In the genomic region with DNA sequence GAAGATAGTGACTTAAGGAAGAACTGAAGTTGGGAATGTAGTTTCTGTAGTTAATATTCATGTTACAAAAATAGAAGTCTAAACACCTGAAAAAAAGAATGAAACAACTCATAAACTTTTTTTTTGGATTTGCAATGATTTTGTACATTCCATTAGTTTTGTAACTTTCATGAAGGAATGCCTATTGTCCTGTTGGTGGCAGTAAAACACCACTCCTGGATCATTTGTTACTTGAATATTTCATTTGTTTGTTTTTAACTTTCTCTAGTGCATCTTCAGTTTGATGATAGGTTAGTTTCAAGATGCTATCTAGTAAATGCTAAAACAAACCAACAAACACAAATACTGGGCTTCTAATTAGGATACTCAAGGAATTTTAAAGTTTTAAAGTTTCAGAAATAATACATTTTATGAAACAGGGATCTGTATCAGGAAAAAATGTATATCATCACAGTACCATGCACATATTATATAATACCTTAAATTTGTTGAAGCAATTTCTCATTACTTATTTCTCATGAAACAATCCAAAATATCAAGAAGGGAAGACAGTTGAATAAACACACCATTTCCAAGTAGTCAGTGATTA, we compare ENCODE assay signal across 7 cellular contexts.
DNase-seq lines count a peak whose midpoint lies in the region; ATAC-seq and TF ChIP-seq lines count a peak whose summit lies in the region.

No MANE protein-coding gene starts in this region.

- no peaks in the 10 kb centered on the region for H3K36me3 Mint-ChIP-seq in neural crest cell (ENCODE audit: low read depth)

- H3K9me3 Mint-ChIP-seq in neural crest cell, result no peaks in the 10 kb centered on the region

- ATAC-seq in GM19452 (IDR thresholded peaks at IDR 0.05; ENCODE audit: unreplicated experiment) (no peak), GM18867 (IDR thresholded peaks at IDR 0.05; ENCODE audit: unreplicated experiment) (no peak)

- no peak overlapping the region for H3K27ac Mint-ChIP-seq in neural crest cell (ENCODE audit: unreplicated experiment)

- H3K4me3 Mint-ChIP-seq in neural crest cell, result no peak overlapping the region

- no peaks in the 10 kb centered on the region for H3K27me3 Mint-ChIP-seq in neural crest cell (ENCODE audit: low read depth)

- DNase-seq in G401 (ENCODE audit: low spot score) (peak; percentile 81), SHP77 (lab: John Stamatoyannopoulos, UW) (peak; percentile 25 to 59), erythroblast (lab: John Stamatoyannopoulos, UW) (peak; percentile 61 to 62), neural crest cell (ENCODE audit: low read depth, low spot score) (no peak)

- no peaks in the 10 kb centered on the region for H3K4me1 Mint-ChIP-seq in neural crest cell

- in situ Hi-C loops in G401 (cut with HindIII; ENCODE audit: low sequenced_read_pairs), result no loop called here

- TF ChIP-seq POLR2A in erythroblast (IDR thresholded peaks at IDR 0.05; ENCODE audit: low read length), result no peak

- peak; percentile 86 for TF ChIP-seq CTCF in LNCAP (IDR thresholded peaks at IDR 0.05)
- peak; percentile 89 for TF ChIP-seq CTCF in neural crest cell (conservative IDR thresholded peaks at IDR 0.05)
